ENCODE assay signal across 2 cellular contexts in genomic region chr1:85315789-85316188, GRCh38.
TF ChIP-seq lines count a peak whose summit lies in the region.

No MANE protein-coding gene starts in this region.

TF ChIP-seq in IMR-90, 13 proteins besides CTCF, POLR2A, EP300 and RAD21:
- TF ChIP-seq USF2 (IDR thresholded peaks at IDR 0.05; ENCODE audit: low read depth, low read length) (no peak), MXI1 (IDR thresholded peaks at IDR 0.05; ENCODE audit: borderline replicate concordance, low read depth, low read length) (no peak), SMC3 (IDR thresholded peaks at IDR 0.05; ENCODE audit: low read depth, low read length) (no peak), BHLHE40 (IDR thresholded peaks at IDR 0.05; ENCODE audit: low read depth, low read length) (no peak), CEBPB (IDR thresholded peaks at IDR 0.05; ENCODE audit: low read depth, low read length) (peak; percentile 69)

TF ChIP-seq in SK-N-SH treated with all-trans-retinoic acid at 6 μM for 48 hours, 23 proteins besides CTCF, POLR2A, EP300 and RAD21 (continued from another document):
- TF ChIP-seq TCF4 (CRISPR knock-in tag; IDR thresholded peaks at IDR 0.05; ENCODE audit: borderline replicate concordance) (no peak), ZNF565 (CRISPR knock-in tag; conservative IDR thresholded peaks at IDR 0.05; ENCODE audit: low read depth) (no peak), PPARA (CRISPR knock-in tag; IDR thresholded peaks at IDR 0.05; ENCODE audit: borderline replicate concordance) (no peak), OSR1 (CRISPR knock-in tag; IDR thresholded peaks at IDR 0.05) (no peak), ESRRG (CRISPR knock-in tag; IDR thresholded peaks at IDR 0.05) (no peak), SNAI2 (CRISPR knock-in tag; IDR thresholded peaks at IDR 0.05) (no peak), ZC3H10 (CRISPR knock-in tag; IDR thresholded peaks at IDR 0.05) (no peak), POU6F1 (CRISPR knock-in tag; IDR thresholded peaks at IDR 0.05; ENCODE audit: borderline replicate concordance, low read depth) (no peak), CSDC2 (CRISPR knock-in tag; IDR thresholded peaks at IDR 0.05) (peak; percentile 46; the same call in 1 of the 2 replicates), ZFP3 (CRISPR knock-in tag; IDR thresholded peaks at IDR 0.05) (no peak), CREB5 (CRISPR knock-in tag; IDR thresholded peaks at IDR 0.05; ENCODE audit: low read depth) (no peak), ARNTL (CRISPR knock-in tag; IDR thresholded peaks at IDR 0.05; ENCODE audit: borderline replicate concordance, low read depth) (no peak), ISL1 (CRISPR knock-in tag; IDR thresholded peaks at IDR 0.05) (peak; percentile 53), ZNF70 (CRISPR knock-in tag; IDR thresholded peaks at IDR 0.05) (no peak), TSHZ2 (CRISPR knock-in tag; IDR thresholded peaks at IDR 0.05) (no peak), ZNF8 (CRISPR knock-in tag; IDR thresholded peaks at IDR 0.05) (no peak)
